Comparison of ENCODE assay signal across 14 cellular contexts in genomic region chr1:35033346-35033745, GRCh38. TPM values are rescaled to one million over a fixed set of nuclear protein-coding genes. Genes with fewer than 3 reads are reported as not detected.
DNase-seq lines count a peak whose midpoint lies in the region; ATAC-seq and TF ChIP-seq lines count a peak whose summit lies in the region.
"Had no signal": no experiment of that assay in that cellular context is flagged by ENCODE, and none has a peak within 500 bp of the region (broad histone marks: within the 10 kb centered on the region; RNA-seq: fewer than 3 reads in every experiment).

No MANE protein-coding gene starts in this region.

- TF ChIP-seq CTCF in natural killer cell (IDR thresholded peaks at IDR 0.05) (no peak), activated B cell treated with CpG ODN at 0.5 μM for 24 hours (IDR thresholded peaks at IDR 0.05) (no peak), nephron (IDR thresholded peaks at IDR 0.05; ENCODE audit: unreplicated experiment in 3 of 3) (no peak)

- DNase-seq in natural killer cell (no peak), activated B cell treated with CpG ODN at 0.5 μM for 24 hours (no peak)
- no peak for DNase-seq in natural killer cell treated with Interleukin-12 subunit alpha and Interleukin-12 subunit beta and Interleukin-15 and Interleukin-18, amount 100 ng/mL, for 72 hours (ENCODE audit: low spot score)
- no peak for DNase-seq in activated T-cell treated with anti-CD3 and anti-CD28 coated beads, Interleukin-2, amount 50 U/mL, for 1 hour
- DNase-seq: AML-193; Calu3; CD8-positive, alpha-beta T cell; DMS79 treated with DMSO at 0.1 percent for 48 hours; GF-D8 had no signal

- H3K27ac Mint-ChIP-seq in natural killer cell (no peak overlapping the region), activated B cell treated with CpG ODN at 0.5 μM for 24 hours (no peak overlapping the region), nephron (no peak overlapping the region)
- no peak overlapping the region for H3K27ac Mint-ChIP-seq in natural killer cell treated with Interleukin-12 subunit alpha and Interleukin-12 subunit beta and Interleukin-15 and Interleukin-18, amount 100 ng/mL, for 72 hours
- H3K27ac Mint-ChIP-seq: CD8-positive, alpha-beta T cell; GM23338 had no signal

- H3K4me3 Mint-ChIP-seq in natural killer cell (peak overlapping the region; percentile 55), activated B cell treated with CpG ODN at 0.5 μM for 24 hours (peak overlapping the region; percentile 19), nephron (peak overlapping the region in 2 of 3 experiments; percentile 20 to 34)
- no peak overlapping the region for H3K4me3 Mint-ChIP-seq in natural killer cell treated with Interleukin-12 subunit alpha and Interleukin-12 subunit beta and Interleukin-15 and Interleukin-18, amount 100 ng/mL, for 72 hours
- H3K4me3 Mint-ChIP-seq: CD8-positive, alpha-beta T cell; GM23338 had no signal

- H3K36me3 Mint-ChIP-seq in natural killer cell (no peaks in the 10 kb centered on the region), activated B cell treated with CpG ODN at 0.5 μM for 24 hours (ENCODE audit: low read depth) (peaks cover 21% of the 10 kb centered on the region), nephron (ENCODE audit: low read depth) (peaks cover 8% of the 10 kb centered on the region)
- peaks cover 9% of the 10 kb centered on the region for H3K36me3 Mint-ChIP-seq in natural killer cell treated with Interleukin-12 subunit alpha and Interleukin-12 subunit beta and Interleukin-15 and Interleukin-18, amount 100 ng/mL, for 72 hours

- intact Hi-C loops in natural killer cell (cut with micrococcal nuclease) = no loop called here
- intact Hi-C loops in activated B cell treated with CpG ODN at 0.5 μM for 24 hours (cut with micrococcal nuclease) = no loop called here

- H3K4me1 Mint-ChIP-seq in natural killer cell (peaks cover 27 to 32% of the 10 kb centered on the region in 2 donors), activated B cell treated with CpG ODN at 0.5 μM for 24 hours (peaks cover 24% of the 10 kb centered on the region), nephron (peaks cover 38% of the 10 kb centered on the region)
- H3K4me1 Mint-ChIP-seq in natural killer cell treated with Interleukin-12 subunit alpha and Interleukin-12 subunit beta and Interleukin-15 and Interleukin-18, amount 100 ng/mL, for 72 hours (ENCODE audit: low read depth in 2 of 2) = peaks cover 9 to 14% of the 10 kb centered on the region in 2 donors

- ATAC-seq in natural killer cell (no peak), activated B cell treated with CpG ODN at 0.5 μM for 24 hours (ENCODE audit: low read depth) (no peak), HG02759 (IDR thresholded peaks at IDR 0.05; ENCODE audit: unreplicated experiment) (no peak), HG03108 (IDR thresholded peaks at IDR 0.05; ENCODE audit: unreplicated experiment) (no peak)
- ATAC-seq in natural killer cell treated with Interleukin-12 subunit alpha and Interleukin-12 subunit beta and Interleukin-15 and Interleukin-18, amount 100 ng/mL, for 72 hours = no peak
- ATAC-seq: A549; CD8-positive, alpha-beta T cell; GM23338 had no signal

- CTCF ChIA-PET in activated B cell treated with CpG ODN at 0.5 μM for 24 hours (lab: Charles Lee) = no interaction called here

- POLR2A ChIA-PET in activated B cell treated with CpG ODN at 0.5 μM for 24 hours (lab: Charles Lee) = no interaction called here

- H3K27me3 Mint-ChIP-seq in natural killer cell (ENCODE audit: low read depth in 2 of 2) (peaks cover 0 to 7% of the 10 kb centered on the region in 2 donors), activated B cell treated with CpG ODN at 0.5 μM for 24 hours (peaks cover 2% of the 10 kb centered on the region), nephron (ENCODE audit: low read depth) (no peaks in the 10 kb centered on the region)
- H3K27me3 Mint-ChIP-seq in natural killer cell treated with Interleukin-12 subunit alpha and Interleukin-12 subunit beta and Interleukin-15 and Interleukin-18, amount 100 ng/mL, for 72 hours = no peaks in the 10 kb centered on the region

- H3K9me3 Mint-ChIP-seq in natural killer cell (peaks cover 0 to 2% of the 10 kb centered on the region in 2 donors), activated B cell treated with CpG ODN at 0.5 μM for 24 hours (no peaks in the 10 kb centered on the region), nephron (peaks cover 7% of the 10 kb centered on the region)
- no peaks in the 10 kb centered on the region for H3K9me3 Mint-ChIP-seq in natural killer cell treated with Interleukin-12 subunit alpha and Interleukin-12 subunit beta and Interleukin-15 and Interleukin-18, amount 100 ng/mL, for 72 hours

RNA-seq across cellular contexts. Expression of gene ZMYM6, which starts 1.6 kb away (rescaled TPM):
- total RNA-seq in natural killer cell = 10 to 100 TPM; 48.3 to 50.2 (median 48.8) TPM
- total RNA-seq in natural killer cell treated with Interleukin-12 subunit alpha and Interleukin-12 subunit beta and Interleukin-15 and Interleukin-18, amount 100 ng/mL, for 72 hours = 10 to 100 TPM; 27.2 TPM
- 34.7 and 41.6 TPM in 2 replicates for total RNA-seq in activated B cell treated with CpG ODN at 0.5 μM for 24 hours

RNA-seq across cellular contexts. Expression of gene ZMYM1, which starts 45.8 kb away (rescaled TPM):
- 10 to 100 TPM; 15.0 to 19.1 (median 19.1) TPM for total RNA-seq in natural killer cell
- total RNA-seq in natural killer cell treated with Interleukin-12 subunit alpha and Interleukin-12 subunit beta and Interleukin-15 and Interleukin-18, amount 100 ng/mL, for 72 hours = 1 to 10 TPM; 7.6 to 10.0 TPM
- total RNA-seq in activated B cell treated with CpG ODN at 0.5 μM for 24 hours = 7.4 and 9.0 TPM in 2 replicates

RNA-seq across cellular contexts. Expression of gene TMEM35B, which starts 48.2 kb away (rescaled TPM):
- total RNA-seq in natural killer cell (10 to 100 TPM in 2 of 3 donors, 1 to 10 TPM in 1; 4.1 to 18.5 (median 10.5) TPM), activated B cell treated with CpG ODN at 0.5 μM for 24 hours (16.7 and 20.0 TPM in 2 replicates)
- 10 to 100 TPM; 14.3 to 20.3 TPM for total RNA-seq in natural killer cell treated with Interleukin-12 subunit alpha and Interleukin-12 subunit beta and Interleukin-15 and Interleukin-18, amount 100 ng/mL, for 72 hours
